8 cellular contexts compared by ENCODE assay signal in genomic region chr14:103518416-103519042, GRCh38. TPM values are rescaled to one million over a fixed set of nuclear protein-coding genes. Genes with fewer than 3 reads are reported as not detected.
DNase-seq lines count a peak whose midpoint lies in the region; ATAC-seq and TF ChIP-seq lines count a peak whose summit lies in the region.

No MANE protein-coding gene starts in this region.

- ATAC-seq in left lobe of liver: peak; percentile 66
- no peak for ATAC-seq in GM21526 (IDR thresholded peaks at IDR 0.05; ENCODE audit: low FRiP score, unreplicated experiment)

- in situ Hi-C loops in KBM-7 (cut with MboI; ENCODE audit: low pct_unique_long_range_greater_than_20kb, low sequenced_read_pairs): no loop called here

- DNase-seq in DMS79 (lab: John Stamatoyannopoulos, UW): peak; percentile 36
- DNase-seq in KBM-7: peak; percentile 61
- peak; percentile 73 for DNase-seq in cerebellar cortex (ENCODE audit: low spot score)
- DNase-seq in left lobe of liver (ENCODE audit: low spot score): peak; percentile 65
- DNase-seq in stimulated activated CD4-positive, alpha-beta T cell treated with anti-CD3 and anti-CD28 coated beads, TNF-alpha, amount 100 ng/mL, for 48 hours (ENCODE audit: low read depth in 3 of 3): peak; percentile 19 to 59 (median 39)
- no peak for DNase-seq in amniotic stem cell (lab: John Stamatoyannopoulos, UW)

- TF ChIP-seq CTCF in VCaP (conservative IDR thresholded peaks at IDR 0.05): peak; percentile 93

- peak overlapping the region; percentile 98 for H3K27ac ChIP-seq in VCaP

RNA-seq across cellular contexts. Expression of gene CKB, which starts 4.1 kb away (rescaled TPM):
- total RNA-seq in left lobe of liver: 10.2 TPM

RNA-seq across cellular contexts. Expression of gene TRMT61A, which starts 10.5 kb away (rescaled TPM):
- 6.0 TPM for total RNA-seq in left lobe of liver

RNA-seq across cellular contexts. Expression of gene BAG5, which starts 43.9 kb away (rescaled TPM):
- 7.5 TPM for total RNA-seq in left lobe of liver

RNA-seq across cellular contexts. Expression of gene COA8, which starts 44.2 kb away (rescaled TPM):
- 17.1 TPM for total RNA-seq in left lobe of liver
